Comparison of ENCODE assay signal across 8 cellular contexts in genomic region chr7:35906191-35906908, GRCh38.
A peak's percentile ranks its signal among the peaks of the same experiment; 100 is the strongest.
DNase-seq lines count a peak whose midpoint lies in the region; ATAC-seq, FAIRE-seq and TF ChIP-seq lines count a peak whose summit lies in the region.

No MANE protein-coding gene starts in this region.

- H3K79me2 ChIP-seq in keratinocyte (ENCODE audit: control insufficient read depth, insufficient read depth, low read length) = no peaks in the 10 kb centered on the region

- CTCF ChIA-PET in WTC11 (lab: Charles Lee) = interaction anchor here (0.6 to 4.5 kb wide), 24 partner anchors 9 to 482 kb away, joined by 3 to 59 read pairs (median 4); partner anchors contain the start of genes HERPUD2 and SEPTIN7

- H3K27ac Mint-ChIP-seq in WTC11 = peak overlapping the region; percentile 78; the same call in 1 of the 2 replicates

- dilution Hi-C loops in keratinocyte (cut with MboI; ENCODE audit: extremely low pct_ligation_motif_present, low sequenced_read_pairs) = no loop called here

- DNase-seq in ACHN (peak; percentile 81), NCI-H2227 treated with DMSO at 0.1 percent for 48 hours (lab: John Stamatoyannopoulos, UW) (peak; percentile 62), WTC11 (ENCODE audit: low spot score) (peak; percentile 59), cardiac fibroblast (ENCODE audit: low read depth in 2 of 2) (peak; percentile 89 to 90), keratinocyte (ENCODE audit: low read depth, low spot score) (peak; percentile 69)
- DNase-seq in stimulated activated CD4-positive, alpha-beta T cell treated with anti-CD3 and anti-CD28 coated beads, Interleukin-2, amount 100 ng/mL, for 4 hours (ENCODE audit: low read depth) = peak; percentile 54

- peak; percentile 82 for FAIRE-seq in keratinocyte (lab: Jason Lieb, UNC)

- H3K4me3 Mint-ChIP-seq in WTC11 = no peak overlapping the region

- H3K4me3 ChIP-seq in cardiac fibroblast (replicated peaks in 1 of 2; ENCODE audit: low read depth in 2 of 2, low read length in 2 of 2) (no peak overlapping the region), keratinocyte (ENCODE audit: control insufficient read depth in 2 of 3, extremely low read depth in 1 of 3, insufficient read depth in 2 of 3, low read depth in 1 of 3, low read length in 3 of 3) (no peak overlapping the region)

- H3K36me3 Mint-ChIP-seq in WTC11 = peaks cover 24% of the 10 kb centered on the region

- no peak overlapping the region for H3K9ac ChIP-seq in keratinocyte (ENCODE audit: control insufficient read depth, extremely low read depth, insufficient read depth, low read length)

- peaks cover 21% of the 10 kb centered on the region for H3K4me1 Mint-ChIP-seq in WTC11

- ATAC-seq in GM18858 (IDR thresholded peaks at IDR 0.05; ENCODE audit: unreplicated experiment) (peak; percentile 69), HG03108 (IDR thresholded peaks at IDR 0.05; ENCODE audit: unreplicated experiment) (peak; percentile 69), WTC11 (peak; percentile 84)

- no peaks in the 10 kb centered on the region for H3K27me3 ChIP-seq in keratinocyte (ENCODE audit: control insufficient read depth, extremely low read depth, insufficient read depth, low read length)

- POLR2A ChIA-PET in WTC11 (lab: Charles Lee) = no interaction called here

- H4K20me1 ChIP-seq in keratinocyte (ENCODE audit: control insufficient read depth, extremely low read depth, insufficient read depth, low read length) = no peaks in the 10 kb centered on the region

- H3K9me1 ChIP-seq in keratinocyte (ENCODE audit: control insufficient read depth, extremely low read depth, insufficient read depth, low read length) = no peaks in the 10 kb centered on the region

- no peak overlapping the region for H2AFZ ChIP-seq in keratinocyte (ENCODE audit: control insufficient read depth, low read length)

- no peaks in the 10 kb centered on the region for H3K36me3 ChIP-seq in keratinocyte (ENCODE audit: control insufficient read depth in 2 of 2, extremely low read depth in 1 of 2, insufficient read depth in 2 of 2, low read length in 2 of 2)

- no peak overlapping the region for H3K27ac ChIP-seq in keratinocyte (ENCODE audit: control insufficient read depth, insufficient read depth, low read length)

- H3K27me3 Mint-ChIP-seq in WTC11 (ENCODE audit: low read depth) = no peaks in the 10 kb centered on the region

- H3K9me3 ChIP-seq in keratinocyte (ENCODE audit: control insufficient read depth, low read depth, low read length) = no peaks in the 10 kb centered on the region

- peaks cover 13% of the 10 kb centered on the region for H3K4me1 ChIP-seq in keratinocyte (ENCODE audit: control insufficient read depth, extremely low read depth, insufficient read depth, low read length)

- H3K4me2 ChIP-seq in keratinocyte (ENCODE audit: control insufficient read depth, extremely low read depth, insufficient read depth, low read depth, low read length) = no peak overlapping the region

- TF ChIP-seq CTCF in WTC11 (IDR thresholded peaks at IDR 0.05) = peak; percentile 82
- TF ChIP-seq CTCF in cardiac fibroblast (IDR thresholded peaks at IDR 0.05; ENCODE audit: low read depth, low read length) = peak; percentile 91
- TF ChIP-seq CTCF in keratinocyte (optimal IDR thresholded peaks at IDR 0.05 in 1 of 3, IDR thresholded peaks at IDR 0.05 in 1 of 3, conservative IDR thresholded peaks at IDR 0.05 in 1 of 3; ENCODE audit: extremely low read depth in 1 of 3, insufficient read depth in 2 of 3, low read length in 3 of 3) = peak; percentile 55 to 83 (median 76)

- in situ Hi-C loops in ACHN (cut with HindIII; ENCODE audit: low pct_ligation_motif_present, low pct_unique_long_range_greater_than_20kb, low sequenced_read_pairs) = no loop called here

- peaks cover 7% of the 10 kb centered on the region for H3K9me3 Mint-ChIP-seq in WTC11

TF ChIP-seq in WTC11, 78 proteins besides CTCF, POLR2A, EP300 and RAD21:
- TF ChIP-seq STAT6 (CRISPR knock-in tag; conservative IDR thresholded peaks at IDR 0.05; ENCODE audit: low read depth) (no peak), IRF1 (CRISPR knock-in tag; IDR thresholded peaks at IDR 0.05) (no peak), SP1 (CRISPR knock-in tag; conservative IDR thresholded peaks at IDR 0.05) (no peak), USF1 (CRISPR knock-in tag; IDR thresholded peaks at IDR 0.05) (no peak)
